Comparison of ENCODE assay signal across 2 cellular contexts in genomic region chr16:29081825-29082639, GRCh38.
TF ChIP-seq lines count a peak whose summit lies in the region.

No MANE protein-coding gene starts in this region.

TF ChIP-seq in HCT116, 20 proteins besides CTCF, POLR2A, EP300 and RAD21:
- peak; percentile 32 for TF ChIP-seq REST (IDR thresholded peaks at IDR 0.05; ENCODE audit: low read depth)

TF ChIP-seq in SK-N-SH, 30 proteins besides CTCF, POLR2A, EP300 and RAD21:
- TF ChIP-seq REST (IDR thresholded peaks at IDR 0.05; ENCODE audit: low read depth, low read length) = peak; percentile 76; the same call in 1 of the 2 replicates
